In the genomic region with DNA sequence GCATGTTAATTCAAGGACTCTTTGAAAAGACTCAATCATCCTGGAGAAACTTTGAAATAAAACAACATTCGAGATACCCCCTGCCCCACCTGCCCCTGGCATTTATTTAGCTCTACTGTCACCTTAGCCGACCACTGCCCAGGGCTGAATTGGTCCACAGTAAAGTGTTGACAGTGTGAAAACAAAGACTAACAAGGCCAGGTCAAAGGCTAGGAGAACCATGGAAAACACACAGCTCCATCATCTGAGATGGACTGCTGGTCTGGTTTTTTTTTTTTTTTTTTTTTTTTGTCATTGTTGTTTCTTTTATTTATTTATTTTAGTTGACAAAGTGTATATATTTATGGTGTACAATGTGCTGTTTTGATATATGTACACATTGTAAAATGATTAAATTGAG, we compare ENCODE assay signal across 24 cellular contexts. TPM values are rescaled to one million over a fixed set of nuclear protein-coding genes. Genes with fewer than 3 reads are reported as not detected.
DNase-seq lines count a peak whose midpoint lies in the region; ATAC-seq, FAIRE-seq and TF ChIP-seq lines count a peak whose summit lies in the region.
"Had no signal": no experiment of that assay in that cellular context is flagged by ENCODE, and none has a peak within 500 bp of the region (broad histone marks: within the 10 kb centered on the region; RNA-seq: fewer than 3 reads in every experiment).

No MANE protein-coding gene starts in this region.

- no peaks in the 10 kb centered on the region for H4K20me1 ChIP-seq in HepG2 (ENCODE audit: insufficient read depth, low read length)
- H4K20me1 ChIP-seq: BLaER1 had no signal

- intact Hi-C loops in HepG2 (cut with micrococcal nuclease; ENCODE audit: unreplicated experiment) = no loop called here
- intact Hi-C loops in right lobe of liver (cut with DNase I) = no loop called here

- no peaks in the 10 kb centered on the region for H3K9me3 Mint-ChIP-seq in stimulated activated memory B cell treated with anti-CD40 and anti-IgM and Interleukin-4, amounts not matched to agents 10 μg/mL and 1 μg/mL and 100 μg/mL, for 72 hours
- H3K9me3 Mint-ChIP-seq: CD4-positive, CD25-positive, alpha-beta regulatory T cell; CD8-positive, alpha-beta T cell; GM23338; H9; HFFc6 had no signal

- 29% methylated on average over 2 of the region's 2 CpGs for WGBS in HepG2 (ENCODE audit: low lambda C conversion rate)
- 57% methylated on average over 2 of the region's 2 CpGs for WGBS in right lobe of liver (ENCODE audit: insufficient coverage, low coverage, low lambda C conversion rate, missing lambda C conversion rate)

- H3K9me3 ChIP-seq in HepG2 (ENCODE audit: low read length) (no peaks in the 10 kb centered on the region), right lobe of liver (no peaks in the 10 kb centered on the region)
- H3K9me3 ChIP-seq: BLaER1, Caco-2 had no signal

- TF ChIP-seq RAD21 in HepG2 (CRISPR knock-in tag; IDR thresholded peaks at IDR 0.05) = no peak

- no peak for FAIRE-seq in HepG2 (lab: Jason Lieb, UNC)
- FAIRE-seq: A204.1, G401.6, GM12892, GM19239 had no signal

- peaks cover 4 to 18% of the 10 kb centered on the region in 2 experiments for H3K36me3 ChIP-seq in HepG2 (replicated peaks in 1 of 2; ENCODE audit: control insufficient read depth in 1 of 2, insufficient read depth in 2 of 2, low read length in 2 of 2)
- H3K36me3 ChIP-seq in right lobe of liver = peaks cover 0 to 9% (median 0%) of the 10 kb centered on the region in 4 donors

- DNase-seq in HepG2 (ENCODE audit: low spot score) = peak; percentile 39
- no peak for DNase-seq in right lobe of liver
- no peak for DNase-seq in left lobe of liver (ENCODE audit: low spot score)
- DNase-seq in NCI-H2227 (lab: John Stamatoyannopoulos, UW; ENCODE audit: unreplicated experiment) = no peak
- DNase-seq: Caco-2; CD4-positive, CD25-positive, alpha-beta regulatory T cell; CD8-positive, alpha-beta T cell; DMS153; DND-41; H9; HFFc6 had no signal

- peaks cover 18% of the 10 kb centered on the region for H3K4me1 Mint-ChIP-seq in stimulated activated memory B cell treated with anti-CD40 and anti-IgM and Interleukin-4, amounts not matched to agents 10 μg/mL and 1 μg/mL and 100 μg/mL, for 72 hours

- no peaks in the 10 kb centered on the region for H3K27me3 Mint-ChIP-seq in stimulated activated memory B cell treated with anti-CD40 and anti-IgM and Interleukin-4, amounts not matched to agents 10 μg/mL and 1 μg/mL and 100 μg/mL, for 72 hours
- H3K27me3 Mint-ChIP-seq: B cell; CD4-positive, CD25-positive, alpha-beta regulatory T cell had no signal

- H3K27me3 ChIP-seq in HepG2 (ENCODE audit: control insufficient read depth in 1 of 2, insufficient read depth in 2 of 2, low read length in 2 of 2) (no peaks in the 10 kb centered on the region), right lobe of liver (no peaks in the 10 kb centered on the region)
- H3K27me3 ChIP-seq: BLaER1 had no signal

- H2AFZ ChIP-seq in HepG2 (ENCODE audit: low read length) = no peak overlapping the region
- H2AFZ ChIP-seq: GM23338 had no signal

- no TSS peak for BruUV-seq in HepG2 (replicated peaks; lab: Mats Ljungman, UMichigan)

- POLR2A ChIA-PET in HepG2 (lab: Yijun Ruan, JAX) = no interaction called here

- H3K4me2 ChIP-seq in HepG2 (ENCODE audit: low read depth, low read length) = no peak overlapping the region
- H3K4me2 ChIP-seq: BLaER1, GM23338 had no signal

- peaks cover 61% of the 10 kb centered on the region for H3K36me3 Mint-ChIP-seq in stimulated activated memory B cell treated with anti-CD40 and anti-IgM and Interleukin-4, amounts not matched to agents 10 μg/mL and 1 μg/mL and 100 μg/mL, for 72 hours

- no peak for TF ChIP-seq POLR2A in HepG2 (IDR thresholded peaks at IDR 0.05; ENCODE audit: insufficient read depth in 1 of 2, low read depth in 2 of 2, low read length in 2 of 2)
- TF ChIP-seq POLR2A in right lobe of liver (IDR thresholded peaks at IDR 0.05) = no peak

- TF ChIP-seq EP300 in HepG2 (IDR thresholded peaks at IDR 0.05; ENCODE audit: low read depth in 2 of 2, low read length in 2 of 2) = no peak
- TF ChIP-seq EP300 in HepG2 (CRISPR knock-in tag; IDR thresholded peaks at IDR 0.05; ENCODE audit: borderline replicate concordance) = no peak

- H3K4me3 Mint-ChIP-seq in stimulated activated memory B cell treated with anti-CD40 and anti-IgM and Interleukin-4, amounts not matched to agents 10 μg/mL and 1 μg/mL and 100 μg/mL, for 72 hours = no peak overlapping the region
- H3K4me3 Mint-ChIP-seq: B cell; CD4-positive, CD25-positive, alpha-beta regulatory T cell; CD8-positive, alpha-beta T cell; GM23338; H9; HFFc6 had no signal

- in situ Hi-C loops in HepG2 (cut with HindIII; ENCODE audit: extremely low pct_ligation_motif_present, low pct_unique_long_range_greater_than_20kb) = no loop called here

- ATAC-seq in HepG2 = peak; percentile 91
- no peak for ATAC-seq in right lobe of liver
- ATAC-seq in left lobe of liver = peak; percentile 27
- no peak for ATAC-seq in stimulated activated memory B cell treated with anti-CD40 and anti-IgM and Interleukin-4, amounts not matched to agents 10 μg/mL and 1 μg/mL and 100 μg/mL, for 72 hours
- no peak for ATAC-seq in GM19324 (IDR thresholded peaks at IDR 0.05; ENCODE audit: low FRiP score, unreplicated experiment)
- no peak for ATAC-seq in HG02798 (IDR thresholded peaks at IDR 0.05; ENCODE audit: poor library complexity, unreplicated experiment)
- ATAC-seq: CD8-positive, alpha-beta T cell; GM23338; HCT116 had no signal

- TF ChIP-seq CTCF in HepG2 (CRISPR knock-in tag; IDR thresholded peaks at IDR 0.05) (no peak), right lobe of liver (IDR thresholded peaks at IDR 0.05) (no peak)

- H3K79me2 ChIP-seq in HepG2 (ENCODE audit: insufficient read depth, low read length) = no peaks in the 10 kb centered on the region

- no peak overlapping the region for H3K27ac ChIP-seq in HepG2 (ENCODE audit: extremely low read length, insufficient read depth, low read length)
- H3K27ac ChIP-seq in right lobe of liver = no peak overlapping the region
- H3K27ac ChIP-seq: 22Rv1, BLaER1, C4-2B had no signal

- H3K27ac Mint-ChIP-seq in stimulated activated memory B cell treated with anti-CD40 and anti-IgM and Interleukin-4, amounts not matched to agents 10 μg/mL and 1 μg/mL and 100 μg/mL, for 72 hours = peak overlapping the region; percentile 81
- H3K27ac Mint-ChIP-seq: CD4-positive, CD25-positive, alpha-beta regulatory T cell; CD8-positive, alpha-beta T cell; GM23338; H9; HFFc6 had no signal

- H3K9ac ChIP-seq in HepG2 (ENCODE audit: insufficient read depth, low read depth, low read length) = no peak overlapping the region
- H3K9ac ChIP-seq: BLaER1 had no signal

- H3K4me3 ChIP-seq in HepG2 (replicated peaks in 1 of 3; ENCODE audit: insufficient read depth in 1 of 3, low read depth in 2 of 3, low read length in 3 of 3) (no peak overlapping the region), right lobe of liver (no peak overlapping the region)
- H3K4me3 ChIP-seq: BLaER1, GM23338 had no signal

- H3K4me1 ChIP-seq in HepG2 (ENCODE audit: insufficient read depth, low read length) = peaks cover 20% of the 10 kb centered on the region
- no peaks in the 10 kb centered on the region for H3K4me1 ChIP-seq in right lobe of liver
- H3K4me1 ChIP-seq: BLaER1, Caco-2 had no signal

- CTCF ChIA-PET in HepG2 (lab: Yijun Ruan, JAX; ENCODE audit: low intra/inter-chr PET ratio, low total read pairs) = no interaction called here

RNA-seq across cellular contexts. Expression of a gene that starts 25.7 kb away (rescaled TPM):
- total RNA-seq in HepG2 (2016; rRNA removed; fragmentation: Illumina TruSeq; extraction: Trizol) = 26.9 and 27.6 TPM in 2 replicates
- 6.7 and 6.9 TPM in 2 replicates for total RNA-seq in HepG2 (2016; cell fraction: cytosol; rRNA removed; fragmentation: Illumina TruSeq; extraction: Trizol; ENCODE audit: low read depth)
- 26.1 and 26.7 TPM in 2 replicates for total RNA-seq in HepG2 (2016; cell fraction: insoluble cytoplasmic fraction; rRNA removed; fragmentation: Illumina TruSeq; extraction: Trizol)
- total RNA-seq in HepG2 (2016; cell fraction: membrane; rRNA removed; fragmentation: Illumina TruSeq; extraction: Trizol) = 10.4 TPM in 2 replicates
- total RNA-seq in HepG2 (2016; cell fraction: nucleus; rRNA removed; fragmentation: Illumina TruSeq; extraction: Trizol) = 19.7 and 22.0 TPM in 2 replicates
- polyA plus RNA-seq in HepG2 (2011; rRNA removed) = 14.4 and 15.7 TPM in 2 replicates
- 15.4 and 20.2 TPM in 2 replicates for polyA plus RNA-seq in HepG2 (2011; cell fraction: cytosol; rRNA removed)
- polyA plus RNA-seq in HepG2 (2011; cell fraction: nucleus; rRNA removed) = 25.0 and 27.1 TPM in 2 replicates
- polyA plus RNA-seq in HepG2 (2012) = 18.1 and 18.4 TPM in 2 replicates
- 4.9 and 5.3 TPM in 2 replicates for polyA plus RNA-seq in HepG2 (2016; cell fraction: cytosol; fragmentation: Illumina TruSeq; extraction: Trizol; ENCODE audit: low read depth)
- 29.6 and 30.1 TPM in 2 replicates for polyA plus RNA-seq in HepG2 (2016; cell fraction: insoluble cytoplasmic fraction; fragmentation: Illumina TruSeq; extraction: Trizol; ENCODE audit: low read depth)
- polyA plus RNA-seq in HepG2 (2016; cell fraction: membrane; fragmentation: Illumina TruSeq; extraction: Trizol; ENCODE audit: low read depth) = 7.6 and 9.5 TPM in 2 replicates
- 20.3 and 23.0 TPM in 2 replicates for polyA plus RNA-seq in HepG2 (2016; cell fraction: nucleus; fragmentation: Illumina TruSeq; extraction: Trizol; ENCODE audit: insufficient read depth, low read depth)
- 25.0 and 25.5 TPM in 2 replicates for polyA minus RNA-seq in HepG2 (2011; rRNA and poly(A)+ RNA removed; ENCODE audit: low replicate concordance)
- 3.9 and 5.6 TPM in 2 replicates for polyA minus RNA-seq in HepG2 (2011; cell fraction: cytosol; rRNA and poly(A)+ RNA removed)
- 37.7 and 42.4 TPM in 2 replicates for polyA minus RNA-seq in HepG2 (2011; cell fraction: nucleus; rRNA and poly(A)+ RNA removed)
- total RNA-seq in right lobe of liver = 100 to 1,000 TPM in 1 of 6 experiments, 10 to 100 TPM in 5; 31.1 to 123 (median 50.0) TPM
- 121 TPM for total RNA-seq in left lobe of liver

RNA-seq across cellular contexts. Expression of a gene that starts 25.8 kb away (rescaled TPM):
- total RNA-seq in HepG2 (2016; rRNA removed; fragmentation: Illumina TruSeq; extraction: Trizol) (7.9 and 15.9 TPM in 2 replicates), right lobe of liver (10 to 100 TPM in 5 of 6 experiments, 1 to 10 TPM in 1; 5.5 to 15.9 (median 12.9) TPM), left lobe of liver (15.7 TPM)
- total RNA-seq in HepG2 (2016; cell fraction: cytosol; rRNA removed; fragmentation: Illumina TruSeq; extraction: Trizol; ENCODE audit: low read depth) = 4.5 and 5.3 TPM in 2 replicates
- total RNA-seq in HepG2 (2016; cell fraction: insoluble cytoplasmic fraction; rRNA removed; fragmentation: Illumina TruSeq; extraction: Trizol) = 5.7 and 18.9 TPM in 2 replicates
- 5.6 and 9.7 TPM in 2 replicates for total RNA-seq in HepG2 (2016; cell fraction: membrane; rRNA removed; fragmentation: Illumina TruSeq; extraction: Trizol)
- 26.2 and 26.6 TPM in 2 replicates for total RNA-seq in HepG2 (2016; cell fraction: nucleus; rRNA removed; fragmentation: Illumina TruSeq; extraction: Trizol)
- polyA plus RNA-seq in HepG2 (2011; rRNA removed) = 15.3 and 17.7 TPM in 2 replicates
- polyA plus RNA-seq in HepG2 (2011; cell fraction: cytosol; rRNA removed) = 5.3 and 6.1 TPM in 2 replicates
- 104 and 129 TPM in 2 replicates for polyA plus RNA-seq in HepG2 (2011; cell fraction: nucleus; rRNA removed)
- polyA plus RNA-seq in HepG2 (2012) = 10.4 and 12.2 TPM in 2 replicates
- polyA plus RNA-seq in HepG2 (2016; cell fraction: cytosol; fragmentation: Illumina TruSeq; extraction: Trizol; ENCODE audit: low read depth) = 5.4 and 5.6 TPM in 2 replicates
- polyA plus RNA-seq in HepG2 (2016; cell fraction: insoluble cytoplasmic fraction; fragmentation: Illumina TruSeq; extraction: Trizol; ENCODE audit: low read depth) = 10.3 and 13.4 TPM in 2 replicates
- 8.1 and 9.6 TPM in 2 replicates for polyA plus RNA-seq in HepG2 (2016; cell fraction: membrane; fragmentation: Illumina TruSeq; extraction: Trizol; ENCODE audit: low read depth)
- polyA plus RNA-seq in HepG2 (2016; cell fraction: nucleus; fragmentation: Illumina TruSeq; extraction: Trizol; ENCODE audit: insufficient read depth, low read depth) = 96.8 and 106 TPM in 2 replicates
- polyA minus RNA-seq in HepG2 (2011; rRNA and poly(A)+ RNA removed; ENCODE audit: low replicate concordance) = 34.5 and 36.8 TPM in 2 replicates
- polyA minus RNA-seq in HepG2 (2011; cell fraction: cytosol; rRNA and poly(A)+ RNA removed) = 6.0 and 8.1 TPM in 2 replicates
- 38.1 and 42.3 TPM in 2 replicates for polyA minus RNA-seq in HepG2 (2011; cell fraction: nucleus; rRNA and poly(A)+ RNA removed)

RNA-seq across cellular contexts. Expression of a gene that starts 30.4 kb away (rescaled TPM):
- 11.7 and 17.5 TPM in 2 replicates for total RNA-seq in HepG2 (2016; rRNA removed; fragmentation: Illumina TruSeq; extraction: Trizol)
- total RNA-seq in HepG2 (2016; cell fraction: cytosol; rRNA removed; fragmentation: Illumina TruSeq; extraction: Trizol; ENCODE audit: low read depth) = 0.71 TPM in 2 replicates
- 11.1 and 18.2 TPM in 2 replicates for total RNA-seq in HepG2 (2016; cell fraction: insoluble cytoplasmic fraction; rRNA removed; fragmentation: Illumina TruSeq; extraction: Trizol)
- 4.1 and 4.7 TPM in 2 replicates for total RNA-seq in HepG2 (2016; cell fraction: membrane; rRNA removed; fragmentation: Illumina TruSeq; extraction: Trizol)
- total RNA-seq in HepG2 (2016; cell fraction: nucleus; rRNA removed; fragmentation: Illumina TruSeq; extraction: Trizol) = 8.0 and 8.7 TPM in 2 replicates
- 4.7 and 6.0 TPM in 2 replicates for polyA plus RNA-seq in HepG2 (2011; rRNA removed)
- 3.0 and 4.2 TPM in 2 replicates for polyA plus RNA-seq in HepG2 (2011; cell fraction: cytosol; rRNA removed)
- 2.7 and 3.4 TPM in 2 replicates for polyA plus RNA-seq in HepG2 (2011; cell fraction: nucleus; rRNA removed)
- polyA plus RNA-seq in HepG2 (2012) = 5.0 and 5.4 TPM in 2 replicates
- 0.28 and 0.33 TPM in 2 replicates for polyA plus RNA-seq in HepG2 (2016; cell fraction: cytosol; fragmentation: Illumina TruSeq; extraction: Trizol; ENCODE audit: low read depth)
- polyA plus RNA-seq in HepG2 (2016; cell fraction: insoluble cytoplasmic fraction; fragmentation: Illumina TruSeq; extraction: Trizol; ENCODE audit: low read depth) = 10.5 and 10.6 TPM in 2 replicates
- 1.5 and 1.7 TPM in 2 replicates for polyA plus RNA-seq in HepG2 (2016; cell fraction: membrane; fragmentation: Illumina TruSeq; extraction: Trizol; ENCODE audit: low read depth)
- 8.9 and 9.4 TPM in 2 replicates for polyA plus RNA-seq in HepG2 (2016; cell fraction: nucleus; fragmentation: Illumina TruSeq; extraction: Trizol; ENCODE audit: insufficient read depth, low read depth)
- polyA minus RNA-seq in HepG2 (2011; rRNA and poly(A)+ RNA removed; ENCODE audit: low replicate concordance) = 12.8 and 15.2 TPM in 2 replicates
- polyA minus RNA-seq in HepG2 (2011; cell fraction: cytosol; rRNA and poly(A)+ RNA removed) = 7.1 and 8.6 TPM in 2 replicates
- 5.3 and 7.1 TPM in 2 replicates for polyA minus RNA-seq in HepG2 (2011; cell fraction: nucleus; rRNA and poly(A)+ RNA removed)
- 1 to 10 TPM; 2.5 to 4.4 (median 3.1) TPM for total RNA-seq in right lobe of liver
- 2.4 TPM for total RNA-seq in left lobe of liver

RNA-seq across cellular contexts. Expression of a gene that starts 30.7 kb away (rescaled TPM):
- total RNA-seq in HepG2 (2016; rRNA removed; fragmentation: Illumina TruSeq; extraction: Trizol) (1.3 and 2.0 TPM in 2 replicates), right lobe of liver (under 1 TPM in 4 of 6 experiments, not detected in 2; 0.12 to 0.42 (median 0.31) TPM), left lobe of liver (0.08 TPM)
- 0.40 TPM in 1 of 2 replicates, not detected in the other for total RNA-seq in HepG2 (2016; cell fraction: cytosol; rRNA removed; fragmentation: Illumina TruSeq; extraction: Trizol; ENCODE audit: low read depth)
- total RNA-seq in HepG2 (2016; cell fraction: insoluble cytoplasmic fraction; rRNA removed; fragmentation: Illumina TruSeq; extraction: Trizol) = 1.4 and 3.0 TPM in 2 replicates
- total RNA-seq in HepG2 (2016; cell fraction: membrane; rRNA removed; fragmentation: Illumina TruSeq; extraction: Trizol) = 0.10 and 0.49 TPM in 2 replicates
- total RNA-seq in HepG2 (2016; cell fraction: nucleus; rRNA removed; fragmentation: Illumina TruSeq; extraction: Trizol) = 1.1 TPM in 2 replicates
- 0.09 TPM in 2 replicates for polyA plus RNA-seq in HepG2 (2011; rRNA removed)
- 0.11 TPM in 1 of 2 replicates, not detected in the other for polyA plus RNA-seq in HepG2 (2011; cell fraction: cytosol; rRNA removed)
- 0.05 and 0.24 TPM in 2 replicates for polyA plus RNA-seq in HepG2 (2011; cell fraction: nucleus; rRNA removed)
- polyA plus RNA-seq in HepG2 (2012) = 0.05 TPM in 1 of 2 replicates, not detected in the other
- polyA plus RNA-seq in HepG2 (2016; cell fraction: cytosol; fragmentation: Illumina TruSeq; extraction: Trizol; ENCODE audit: low read depth) = 0.11 TPM in 1 of 2 replicates, not detected in the other
- 0.82 and 1.2 TPM in 2 replicates for polyA plus RNA-seq in HepG2 (2016; cell fraction: insoluble cytoplasmic fraction; fragmentation: Illumina TruSeq; extraction: Trizol; ENCODE audit: low read depth)
- polyA plus RNA-seq in HepG2 (2016; cell fraction: membrane; fragmentation: Illumina TruSeq; extraction: Trizol; ENCODE audit: low read depth) = 0.07 and 0.10 TPM in 2 replicates
- 0.47 and 0.82 TPM in 2 replicates for polyA plus RNA-seq in HepG2 (2016; cell fraction: nucleus; fragmentation: Illumina TruSeq; extraction: Trizol; ENCODE audit: insufficient read depth, low read depth)
- polyA minus RNA-seq in HepG2 (2011; rRNA and poly(A)+ RNA removed; ENCODE audit: low replicate concordance) = 0.51 TPM in 1 of 2 replicates, not detected in the other
- polyA minus RNA-seq in HepG2 (2011; cell fraction: cytosol; rRNA and poly(A)+ RNA removed) = not detected in 2 replicates
- 0.39 TPM in 1 of 2 replicates, not detected in the other for polyA minus RNA-seq in HepG2 (2011; cell fraction: nucleus; rRNA and poly(A)+ RNA removed)
- polyA plus RNA-seq: CD4-positive, CD25-positive, alpha-beta regulatory T cell had no signal

Comparison
In these comparisons a context has a peak if more than half of its experiments do, and no peak if none do; other contexts are left out.
1. ATAC-seq: peak in HepG2 (single experiment) and left lobe of liver (single experiment); none in right lobe of liver (0 of 4), stimulated activated memory B cell treated with anti-CD40 and anti-IgM and Interleukin-4, amounts not matched to agents 10 μg/mL and 1 μg/mL and 100 μg/mL, for 72 hours (single experiment), GM19324 (single experiment) and HG02798 (single experiment).